26 cellular contexts compared by ENCODE assay signal in the genomic region with DNA sequence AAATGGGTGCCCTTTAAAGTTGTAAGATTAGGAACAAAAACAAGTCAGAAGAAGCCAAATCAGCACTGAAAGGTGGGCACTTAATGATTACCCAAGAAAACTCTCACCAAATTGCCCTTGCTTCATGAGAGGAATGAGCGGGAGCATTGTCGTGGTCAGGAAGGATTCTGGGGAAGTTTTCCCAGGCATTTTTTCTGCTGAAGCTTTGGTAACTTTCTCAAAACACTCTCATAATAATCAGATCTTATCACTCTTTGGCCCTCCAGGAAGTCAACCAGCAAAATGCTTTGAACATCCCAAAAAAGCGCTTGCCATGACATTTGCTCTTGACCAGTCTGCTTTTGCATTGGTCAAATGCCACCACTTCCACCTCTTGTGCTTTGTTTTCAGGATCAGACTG. TPM values are rescaled to one million over a fixed set of nuclear protein-coding genes. Genes with fewer than 3 reads are reported as not detected.
"Had no signal": no experiment of that assay in that cellular context is flagged by ENCODE, and none has a peak within 500 bp of the region (broad histone marks: within the 10 kb centered on the region; RNA-seq: fewer than 3 reads in every experiment).

No MANE protein-coding gene starts in this region.

- H3K4me1 Mint-ChIP-seq: activated CD4-positive, alpha-beta T cell treated with anti-CD3 and anti-CD28 coated beads for 36 hours; brain; endodermal cell; memory B cell; naive B cell; stimulated activated naive CD8-positive, alpha-beta T cell treated with anti-CD3 and anti-CD28 coated beads, Interleukin-15, amount 100 ng/mL, for 72 hours had no signal

- H3K36me3 Mint-ChIP-seq: naive B cell had no signal

- H3K27me3 Mint-ChIP-seq: brain had no signal

- H3K27me3 ChIP-seq: gastrocnemius medialis, suprapubic skin, transverse colon, vagina had no signal

- H3K27ac Mint-ChIP-seq: activated CD4-positive, alpha-beta T cell treated with anti-CD3 and anti-CD28 coated beads for 36 hours; activated naive CD8-positive, alpha-beta T cell; activated T-helper 1 cell treated with anti-CD3 and anti-CD28 coated beads, Interleukin-12 subunit alpha, Interleukin-12 subunit beta, Interleukin-2, Interleukin-4 antibody, amounts not matched to agents 30 ng/mL and 10 ng/mL and 1 ng/mL, durations not matched to agents 14 hours and 24 hours and 36 hours; brain; endodermal cell; memory B cell; naive B cell; T-helper 2 cell treated with Interferon-gamma antibody and Interleukin-4, amounts not matched to agents 5 μg/mL and 100 μg/mL, for 36 hours had no signal

- H3K9me3 Mint-ChIP-seq: activated T-helper 1 cell treated with anti-CD3 and anti-CD28 coated beads, Interleukin-12 subunit alpha, Interleukin-12 subunit beta, Interleukin-2, Interleukin-4 antibody, amounts not matched to agents 30 ng/mL and 10 ng/mL and 1 ng/mL, durations not matched to agents 14 hours and 24 hours and 36 hours; endodermal cell; stimulated activated naive CD8-positive, alpha-beta T cell treated with anti-CD3 and anti-CD28 coated beads, Interleukin-15, amount 100 ng/mL, for 72 hours; T-helper 2 cell treated with Interferon-gamma antibody and Interleukin-4, amounts not matched to agents 5 μg/mL and 100 μg/mL, for 36 hours had no signal

- H3K4me3 ChIP-seq: gastrocnemius medialis, heart left ventricle, mucosa of descending colon, prostate gland, skin epidermis, suprapubic skin, transverse colon, vagina had no signal

- H3K4me1 ChIP-seq: gastrocnemius medialis, heart left ventricle, prostate gland, suprapubic skin, transverse colon, vagina had no signal

- H3K36me3 ChIP-seq: gastrocnemius medialis, prostate gland, suprapubic skin, transverse colon, vagina had no signal

- DNase-seq: activated CD4-positive, alpha-beta T cell treated with anti-CD3 and anti-CD28 coated beads for 36 hours; activated CD4-positive, alpha-beta T cell treated with anti-CD3 and anti-CD28 coated beads, Interleukin-2, amount 50 U/mL, for 48 hours; activated gamma-delta T cell treated with Interleukin-2 at 50 U/mL for 16 hours; activated T-cell treated with anti-CD3 and anti-CD28 coated beads for 4 hours; amygdala; caudate nucleus; endodermal cell; gastrocnemius medialis; heart left ventricle; left ventricle myocardium superior; mucosa of descending colon; naive B cell; right cardiac atrium; stimulated activated CD4-positive, alpha-beta T cell treated with anti-CD3 and anti-CD28 coated beads, Interleukin-15, amount 100 ng/mL, for 24 hours; stimulated activated CD4-positive, alpha-beta T cell treated with anti-CD3 and anti-CD28 coated beads, Interleukin-2, amount 100 ng/mL, for 48 hours; stimulated activated naive CD8-positive, alpha-beta T cell treated with anti-CD3 and anti-CD28 coated beads, Interleukin-15, amount 100 ng/mL, for 72 hours; transverse colon had no signal

- H3K27ac ChIP-seq: gastrocnemius medialis, heart left ventricle, prostate gland, skin epidermis, suprapubic skin, transverse colon, vagina had no signal

- H3K9me3 ChIP-seq: gastrocnemius medialis, mucosa of descending colon, prostate gland, suprapubic skin, vagina had no signal

- ATAC-seq: activated CD4-positive, alpha-beta T cell treated with anti-CD3 and anti-CD28 coated beads for 36 hours; gastrocnemius medialis; heart left ventricle; left ventricle myocardium superior; mucosa of descending colon; right cardiac atrium; stimulated activated naive CD8-positive, alpha-beta T cell treated with anti-CD3 and anti-CD28 coated beads, Interleukin-15, amount 100 ng/mL, for 72 hours had no signal

- H3K4me3 Mint-ChIP-seq: activated CD4-positive, alpha-beta T cell treated with anti-CD3 and anti-CD28 coated beads for 36 hours; activated naive CD8-positive, alpha-beta T cell; activated T-helper 1 cell treated with anti-CD3 and anti-CD28 coated beads, Interleukin-12 subunit alpha, Interleukin-12 subunit beta, Interleukin-2, Interleukin-4 antibody, amounts not matched to agents 30 ng/mL and 10 ng/mL and 1 ng/mL, durations not matched to agents 14 hours and 24 hours and 36 hours; brain; endodermal cell; memory B cell; naive B cell; stimulated activated naive CD8-positive, alpha-beta T cell treated with anti-CD3 and anti-CD28 coated beads, Interleukin-15, amount 100 ng/mL, for 72 hours; T-helper 2 cell treated with Interferon-gamma antibody and Interleukin-4, amounts not matched to agents 5 μg/mL and 100 μg/mL, for 36 hours had no signal

RNA-seq across cellular contexts. Expression of a gene that starts 19.5 kb away (rescaled TPM):
- total RNA-seq: activated CD4-positive, alpha-beta T cell treated with anti-CD3 and anti-CD28 coated beads for 36 hours; activated T-helper 1 cell treated with anti-CD3 and anti-CD28 coated beads, Interleukin-12 subunit alpha, Interleukin-12 subunit beta, Interleukin-2, Interleukin-4 antibody, amounts not matched to agents 30 ng/mL and 10 ng/mL and 1 ng/mL, durations not matched to agents 14 hours and 24 hours and 36 hours had no signal

RNA-seq across cellular contexts. Expression of a gene that starts 23.5 kb away (rescaled TPM):
- total RNA-seq: activated CD4-positive, alpha-beta T cell treated with anti-CD3 and anti-CD28 coated beads for 36 hours; activated T-helper 1 cell treated with anti-CD3 and anti-CD28 coated beads, Interleukin-12 subunit alpha, Interleukin-12 subunit beta, Interleukin-2, Interleukin-4 antibody, amounts not matched to agents 30 ng/mL and 10 ng/mL and 1 ng/mL, durations not matched to agents 14 hours and 24 hours and 36 hours had no signal
